ENCODE assay signal across 14 cellular contexts in the genomic region with DNA sequence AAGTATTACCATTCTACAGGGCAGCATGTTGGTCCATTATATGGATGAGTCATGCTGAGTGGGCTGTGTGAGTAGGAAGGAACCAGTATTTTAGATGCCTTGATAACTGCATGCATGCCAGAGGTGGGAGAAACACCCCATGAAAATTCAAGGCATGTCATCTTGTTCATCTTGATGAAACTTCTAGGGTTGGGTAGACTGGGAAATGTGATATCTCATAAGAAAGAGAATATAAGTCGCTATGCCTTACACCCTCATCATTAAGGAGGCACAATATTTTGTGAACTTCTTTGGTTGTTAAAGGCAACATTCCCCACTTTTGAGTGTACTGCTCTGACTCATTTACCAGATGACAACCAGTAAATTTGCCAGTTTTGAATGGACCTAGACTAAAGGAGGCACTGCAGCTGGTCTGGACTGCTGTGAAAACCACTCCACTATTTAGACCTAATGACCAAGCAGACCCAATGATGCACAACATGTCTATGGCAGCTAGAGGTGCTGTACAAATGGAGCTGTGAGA. TPM values are rescaled to one million over a fixed set of nuclear protein-coding genes. Genes with fewer than 3 reads are reported as not detected.
DNase-seq lines count a peak whose midpoint lies in the region; ATAC-seq, FAIRE-seq and TF ChIP-seq lines count a peak whose summit lies in the region.
"Had no signal": no experiment of that assay in that cellular context is flagged by ENCODE, and none has a peak within 500 bp of the region (broad histone marks: within the 10 kb centered on the region; RNA-seq: fewer than 3 reads in every experiment).

No MANE protein-coding gene starts in this region.

- H3K9ac ChIP-seq in mammary epithelial cell (ENCODE audit: insufficient read depth, low read length) = no peak overlapping the region

- BruUV-seq in mammary epithelial cell (replicated peaks; lab: Mats Ljungman, UMichigan) = no TSS peak

- H3K36me3 Mint-ChIP-seq in CD4-positive, alpha-beta memory T cell = no peaks in the 10 kb centered on the region
- H3K36me3 Mint-ChIP-seq: WTC11 had no signal

- H3K9me3 ChIP-seq in mammary epithelial cell (replicated peaks; ENCODE audit: insufficient read depth, low read length) = no peaks in the 10 kb centered on the region
- no peaks in the 10 kb centered on the region for H3K9me3 ChIP-seq in CD4-positive, alpha-beta memory T cell (ENCODE audit: control insufficient read depth in 1 of 2, low read length in 2 of 2)
- H3K9me3 ChIP-seq: SJSA1 had no signal

- 75% methylated on average over 1 of the region's 1 CpG for WGBS in mammary epithelial cell (ENCODE audit: low coverage, missing lambda C conversion rate)

- no peaks in the 10 kb centered on the region for H3K79me2 ChIP-seq in mammary epithelial cell (ENCODE audit: insufficient read depth, low read length)

- no peak overlapping the region for H3K4me3 Mint-ChIP-seq in CD4-positive, alpha-beta memory T cell
- H3K4me3 Mint-ChIP-seq: CD8-positive, alpha-beta memory T cell; WTC11 had no signal

- intact Hi-C loops in mammary epithelial cell (cut with micrococcal nuclease) = loop anchor here (10.0 kb wide), 1 partner anchor 517 kb away; the partner anchor contains the start of gene ARID5B
- intact Hi-C loops in CD4-positive, alpha-beta memory T cell (cut with micrococcal nuclease) = loop anchor here (10.0 kb wide), 1 partner anchor 527 kb away; no protein-coding TSS in a partner anchor

- in situ Hi-C loops in mammary epithelial cell (cut with MboI; ENCODE audit: low sequenced_read_pairs in 2 of 2) = loop anchor here in 1 of 2 donors (10.0 kb wide), 1 partner anchor 167 kb away; no protein-coding TSS in a partner anchor

- dilution Hi-C loops in mammary epithelial cell (cut with HindIII; ENCODE audit: low sequenced_read_pairs) = no loop called here

- peak; percentile 59 for DNase-seq in AG20443 (ENCODE audit: low spot score)
- peak; percentile 13 for DNase-seq in HTR-8/SVneo (ENCODE audit: insufficient read length, low spot score)
- DNase-seq in mammary epithelial cell = peak; percentile 88
- peak; percentile 91 for DNase-seq in kidney tubule cell (ENCODE audit: low spot score)
- no peak for DNase-seq in NCI-H345 treated with DMSO at 0.1 percent for 48 hours (lab: John Stamatoyannopoulos, UW; ENCODE audit: unreplicated experiment)
- no peak for DNase-seq in CD4-positive, alpha-beta memory T cell
- no peak for DNase-seq in GF-D8 (lab: John Stamatoyannopoulos, UW)
- DNase-seq: amygdala; CD8-positive, alpha-beta memory T cell; NCI-H1105; NCI-H748 treated with DMSO at 0.1 percent for 48 hours had no signal

- H3K9me3 Mint-ChIP-seq in CD4-positive, alpha-beta memory T cell = no peaks in the 10 kb centered on the region
- H3K9me3 Mint-ChIP-seq: CD8-positive, alpha-beta memory T cell; WTC11 had no signal

- no peak for ATAC-seq in HG02642 (IDR thresholded peaks at IDR 0.05; ENCODE audit: poor library complexity, unreplicated experiment)
- ATAC-seq: WTC11 had no signal

- no peak overlapping the region for H3K4me3 ChIP-seq in mammary epithelial cell (replicated peaks in 1 of 3; ENCODE audit: insufficient read depth in 1 of 3, low read depth in 2 of 3, low read length in 3 of 3)
- no peak overlapping the region for H3K4me3 ChIP-seq in CD4-positive, alpha-beta memory T cell (ENCODE audit: low read length in 2 of 2)
- H3K4me3 ChIP-seq: SJSA1 had no signal

- H3K27me3 ChIP-seq in mammary epithelial cell (ENCODE audit: insufficient read depth, low read length) = no peaks in the 10 kb centered on the region
- H3K27me3 ChIP-seq in CD4-positive, alpha-beta memory T cell (ENCODE audit: insufficient read depth, low read length) = no peaks in the 10 kb centered on the region
- H3K27me3 ChIP-seq: SJSA1 had no signal

- peak; percentile 55 for FAIRE-seq in HTR-8/SVneo (lab: Jason Lieb, UNC)

- peak overlapping the region; percentile 59 for H3K27ac ChIP-seq in mammary epithelial cell (ENCODE audit: insufficient read depth, low read depth, low read length)
- no peak overlapping the region for H3K27ac ChIP-seq in CD4-positive, alpha-beta memory T cell (ENCODE audit: low read depth, low read length)
- H3K27ac ChIP-seq: SJSA1 had no signal

- peaks cover 30% of the 10 kb centered on the region for H3K4me1 ChIP-seq in mammary epithelial cell (ENCODE audit: insufficient read depth, low read length)
- H3K4me1 ChIP-seq in CD4-positive, alpha-beta memory T cell (ENCODE audit: insufficient read depth, low read length) = no peaks in the 10 kb centered on the region

- peaks cover 0 to 3% of the 10 kb centered on the region in 2 donors for H3K27me3 Mint-ChIP-seq in CD4-positive, alpha-beta memory T cell

- no peaks in the 10 kb centered on the region for H3K4me1 Mint-ChIP-seq in CD4-positive, alpha-beta memory T cell
- H3K4me1 Mint-ChIP-seq: CD8-positive, alpha-beta memory T cell had no signal

- CTCF ChIA-PET in mammary epithelial cell (lab: Charles Lee; ENCODE audit: low non-redundant PET) = no interaction called here
- CTCF ChIA-PET in CD4-positive, alpha-beta memory T cell (lab: Charles Lee; ENCODE audit: partially characterized antibody) = interaction anchor here (1.2 to 2.3 kb wide), 2 partner anchors 157 to 177 kb away, joined by 3 to 17 read pairs; no protein-coding TSS in a partner anchor

- peak; percentile 11 for TF ChIP-seq CTCF in mammary epithelial cell (conservative IDR thresholded peaks at IDR 0.05 in 1 of 2, IDR thresholded peaks at IDR 0.05 in 1 of 2; ENCODE audit: extremely low read depth in 1 of 2, insufficient read depth in 1 of 2, low read depth in 1 of 2, low read length in 2 of 2)

- POLR2A ChIA-PET in CD4-positive, alpha-beta memory T cell (lab: Charles Lee; ENCODE audit: partially characterized antibody) = no interaction called here

- no peak overlapping the region for H2AFZ ChIP-seq in mammary epithelial cell (ENCODE audit: low read depth, low read length)

- no peaks in the 10 kb centered on the region for H3K36me3 ChIP-seq in mammary epithelial cell (ENCODE audit: insufficient read depth, low read length)
- no peaks in the 10 kb centered on the region for H3K36me3 ChIP-seq in CD4-positive, alpha-beta memory T cell (ENCODE audit: insufficient read depth, low read length)
- H3K36me3 ChIP-seq: SJSA1 had no signal

- no peak overlapping the region for H3K4me2 ChIP-seq in mammary epithelial cell (ENCODE audit: insufficient read depth, low read depth, low read length)

- no peak overlapping the region for H3K27ac Mint-ChIP-seq in CD4-positive, alpha-beta memory T cell
- H3K27ac Mint-ChIP-seq: CD8-positive, alpha-beta memory T cell; WTC11 had no signal

- H4K20me1 ChIP-seq in mammary epithelial cell (ENCODE audit: insufficient read depth, low read length) = no peaks in the 10 kb centered on the region

RNA-seq across cellular contexts. Expression of gene ZNF365, which starts 48.0 kb away (rescaled TPM):
- 10 to 100 TPM; 10.1 to 13.0 TPM for total RNA-seq in mammary epithelial cell
- 7.1 TPM for polyA plus RNA-seq in mammary epithelial cell
- 16.6 TPM for polyA minus RNA-seq in mammary epithelial cell
- 1 to 10 TPM; 3.5 to 4.9 TPM for total RNA-seq in CD4-positive, alpha-beta memory T cell
- 1 to 10 TPM; 4.2 to 4.9 TPM for polyA plus RNA-seq in CD4-positive, alpha-beta memory T cell

Comparison
In these comparisons a context has a peak if more than half of its experiments do, and no peak if none do; other contexts are left out.
1. DNase-seq: peak in AG20443 (single experiment), HTR-8/SVneo (single experiment), mammary epithelial cell (single experiment) and kidney tubule cell (single experiment); none in NCI-H345 treated with DMSO at 0.1 percent for 48 hours (single experiment), CD4-positive, alpha-beta memory T cell (0 of 5) and GF-D8 (single experiment).